1 cellular context compared by ENCODE assay signal in genomic region chr1:42721926-42722325, GRCh38.
TF ChIP-seq lines count a peak whose summit lies in the region.

No MANE protein-coding gene starts in this region.

TF ChIP-seq in WTC11, 78 proteins besides CTCF, POLR2A, EP300 and RAD21 (continued from another document):
- no peak for TF ChIP-seq AFF4 (CRISPR knock-in tag; IDR thresholded peaks at IDR 0.05; ENCODE audit: borderline replicate concordance)
TF ChIP-seq in WTC11: peak in this region for 0.
